ENCODE assay signal across 2 cellular contexts in the genomic region with DNA sequence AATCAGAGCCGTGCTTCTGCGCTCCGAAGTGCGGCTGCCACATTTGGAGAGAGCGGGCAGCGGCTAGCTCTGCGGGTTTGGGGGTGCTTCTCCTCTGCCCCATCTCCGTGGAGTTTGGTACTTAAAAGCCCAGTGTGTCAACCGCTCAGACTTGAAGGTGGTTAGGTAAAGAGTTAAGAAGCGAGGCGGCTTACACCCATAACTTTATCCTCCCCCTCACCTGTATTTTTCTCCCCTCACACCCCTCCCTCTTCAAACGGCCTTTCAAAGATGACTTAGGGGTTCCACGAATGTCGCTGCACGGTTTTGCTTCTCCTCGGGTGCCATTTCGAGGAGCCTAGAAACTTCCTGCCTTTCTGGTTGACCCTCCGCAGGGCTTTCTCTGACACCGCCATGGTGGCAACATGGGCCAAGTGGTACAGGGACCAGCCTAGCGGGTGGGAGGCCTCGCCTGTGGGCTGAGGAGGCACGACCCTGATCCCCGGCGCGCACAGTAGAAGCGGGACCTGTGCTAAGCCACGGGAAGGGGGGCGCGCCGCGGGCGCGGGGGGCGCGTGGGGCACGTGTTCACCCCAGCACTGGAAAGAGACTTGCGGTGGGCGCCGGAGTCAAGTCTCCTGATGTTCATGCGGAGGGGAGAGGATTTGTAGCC.
TF ChIP-seq lines count a peak whose summit lies in the region.

No MANE protein-coding gene starts in this region.

TF ChIP-seq in SK-N-SH, 30 proteins besides CTCF, POLR2A, EP300 and RAD21 (continued from another document):
- TF ChIP-seq CHD2 (IDR thresholded peaks at IDR 0.05; ENCODE audit: low read length, partially characterized antibody) (no peak), POLR2AphosphoS5 (IDR thresholded peaks at IDR 0.05; ENCODE audit: low read depth, low read length) (no peak), TCF12 (IDR thresholded peaks at IDR 0.05) (no peak)
- TF ChIP-seq, protein P1, sequence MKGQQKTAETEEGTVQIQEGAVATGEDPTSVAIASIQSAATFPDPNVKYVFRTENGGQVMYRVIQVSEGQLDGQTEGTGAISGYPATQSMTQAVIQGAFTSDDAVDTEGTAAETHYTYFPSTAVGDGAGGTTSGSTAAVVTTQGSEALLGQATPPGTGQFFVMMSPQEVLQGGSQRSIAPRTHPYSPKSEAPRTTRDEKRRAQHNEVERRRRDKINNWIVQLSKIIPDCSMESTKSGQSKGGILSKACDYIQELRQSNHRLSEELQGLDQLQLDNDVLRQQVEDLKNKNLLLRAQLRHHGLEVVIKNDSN (IDR thresholded peaks at IDR 0.05; ENCODE audit: borderline replicate concordance, low read depth): no peak

TF ChIP-seq in SK-N-SH treated with all-trans-retinoic acid at 6 μM for 48 hours, 23 proteins besides CTCF, POLR2A, EP300 and RAD21 (continued from another document):
- TF ChIP-seq, protein P2, sequence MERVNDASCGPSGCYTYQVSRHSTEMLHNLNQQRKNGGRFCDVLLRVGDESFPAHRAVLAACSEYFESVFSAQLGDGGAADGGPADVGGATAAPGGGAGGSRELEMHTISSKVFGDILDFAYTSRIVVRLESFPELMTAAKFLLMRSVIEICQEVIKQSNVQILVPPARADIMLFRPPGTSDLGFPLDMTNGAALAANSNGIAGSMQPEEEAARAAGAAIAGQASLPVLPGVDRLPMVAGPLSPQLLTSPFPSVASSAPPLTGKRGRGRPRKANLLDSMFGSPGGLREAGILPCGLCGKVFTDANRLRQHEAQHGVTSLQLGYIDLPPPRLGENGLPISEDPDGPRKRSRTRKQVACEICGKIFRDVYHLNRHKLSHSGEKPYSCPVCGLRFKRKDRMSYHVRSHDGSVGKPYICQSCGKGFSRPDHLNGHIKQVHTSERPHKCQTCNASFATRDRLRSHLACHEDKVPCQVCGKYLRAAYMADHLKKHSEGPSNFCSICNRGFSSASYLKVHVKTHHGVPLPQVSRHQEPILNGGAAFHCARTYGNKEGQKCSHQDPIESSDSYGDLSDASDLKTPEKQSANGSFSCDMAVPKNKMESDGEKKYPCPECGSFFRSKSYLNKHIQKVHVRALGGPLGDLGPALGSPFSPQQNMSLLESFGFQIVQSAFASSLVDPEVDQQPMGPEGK (CRISPR knock-in tag; IDR thresholded peaks at IDR 0.05; ENCODE audit: borderline replicate concordance): no peak
- no peak for TF ChIP-seq PPARA (CRISPR knock-in tag; IDR thresholded peaks at IDR 0.05; ENCODE audit: borderline replicate concordance)
- TF ChIP-seq, protein P3, sequence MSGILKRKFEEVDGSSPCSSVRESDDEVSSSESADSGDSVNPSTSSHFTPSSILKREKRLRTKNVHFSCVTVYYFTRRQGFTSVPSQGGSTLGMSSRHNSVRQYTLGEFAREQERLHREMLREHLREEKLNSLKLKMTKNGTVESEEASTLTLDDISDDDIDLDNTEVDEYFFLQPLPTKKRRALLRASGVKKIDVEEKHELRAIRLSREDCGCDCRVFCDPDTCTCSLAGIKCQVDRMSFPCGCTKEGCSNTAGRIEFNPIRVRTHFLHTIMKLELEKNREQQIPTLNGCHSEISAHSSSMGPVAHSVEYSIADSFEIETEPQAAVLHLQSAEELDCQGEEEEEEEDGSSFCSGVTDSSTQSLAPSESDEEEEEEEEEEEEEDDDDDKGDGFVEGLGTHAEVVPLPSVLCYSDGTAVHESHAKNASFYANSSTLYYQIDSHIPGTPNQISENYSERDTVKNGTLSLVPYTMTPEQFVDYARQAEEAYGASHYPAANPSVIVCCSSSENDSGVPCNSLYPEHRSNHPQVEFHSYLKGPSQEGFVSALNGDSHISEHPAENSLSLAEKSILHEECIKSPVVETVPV (CRISPR knock-in tag; IDR thresholded peaks at IDR 0.05): no peak
- TF ChIP-seq ARNTL (CRISPR knock-in tag; IDR thresholded peaks at IDR 0.05; ENCODE audit: borderline replicate concordance, low read depth): no peak
- no peak for TF ChIP-seq RARB (CRISPR knock-in tag; IDR thresholded peaks at IDR 0.05)
- no peak for TF ChIP-seq TOX (CRISPR knock-in tag; IDR thresholded peaks at IDR 0.05; ENCODE audit: borderline replicate concordance)
- no peak for TF ChIP-seq TCF4 (CRISPR knock-in tag; IDR thresholded peaks at IDR 0.05; ENCODE audit: borderline replicate concordance)
- TF ChIP-seq OSR1 (CRISPR knock-in tag; IDR thresholded peaks at IDR 0.05): no peak
- TF ChIP-seq, protein P4, sequence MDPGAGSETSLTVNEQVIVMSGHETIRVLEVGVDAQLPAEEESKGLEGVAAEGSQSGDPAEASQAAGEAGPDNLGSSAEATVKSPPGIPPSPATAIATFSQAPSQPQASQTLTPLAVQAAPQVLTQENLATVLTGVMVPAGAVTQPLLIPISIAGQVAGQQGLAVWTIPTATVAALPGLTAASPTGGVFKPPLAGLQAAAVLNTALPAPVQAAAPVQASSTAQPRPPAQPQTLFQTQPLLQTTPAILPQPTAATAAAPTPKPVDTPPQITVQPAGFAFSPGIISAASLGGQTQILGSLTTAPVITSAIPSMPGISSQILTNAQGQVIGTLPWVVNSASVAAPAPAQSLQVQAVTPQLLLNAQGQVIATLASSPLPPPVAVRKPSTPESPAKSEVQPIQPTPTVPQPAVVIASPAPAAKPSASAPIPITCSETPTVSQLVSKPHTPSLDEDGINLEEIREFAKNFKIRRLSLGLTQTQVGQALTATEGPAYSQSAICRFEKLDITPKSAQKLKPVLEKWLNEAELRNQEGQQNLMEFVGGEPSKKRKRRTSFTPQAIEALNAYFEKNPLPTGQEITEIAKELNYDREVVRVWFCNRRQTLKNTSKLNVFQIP (CRISPR knock-in tag; IDR thresholded peaks at IDR 0.05; ENCODE audit: borderline replicate concordance, low read depth): no peak
- no peak for TF ChIP-seq ISL1 (CRISPR knock-in tag; IDR thresholded peaks at IDR 0.05)
- TF ChIP-seq ZNF565 (CRISPR knock-in tag; conservative IDR thresholded peaks at IDR 0.05; ENCODE audit: low read depth): no peak
